ENCODE assay signal across 27 cellular contexts in the genomic region with DNA sequence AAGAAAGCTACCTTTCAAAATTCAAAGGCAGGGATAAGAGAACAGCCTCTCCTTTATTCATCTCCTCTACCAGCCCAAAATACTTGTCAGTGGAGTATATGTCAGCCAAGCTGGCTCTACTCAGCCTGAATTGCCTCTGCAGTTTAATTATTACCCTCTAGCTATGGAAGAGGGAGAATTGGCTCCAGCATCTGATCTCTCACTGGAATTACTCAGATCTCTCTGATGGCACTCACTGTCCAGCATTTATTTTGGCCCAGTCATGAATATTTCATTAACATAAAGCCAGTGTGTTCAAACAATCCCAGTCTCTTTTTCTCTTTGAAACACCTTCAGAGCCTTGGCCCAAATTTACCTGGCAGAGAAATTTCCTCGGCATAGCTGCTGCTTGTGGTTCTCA. TPM values are rescaled to one million over a fixed set of nuclear protein-coding genes. Genes with fewer than 3 reads are reported as not detected.
"Had no signal": no experiment of that assay in that cellular context is flagged by ENCODE, and none has a peak within 500 bp of the region (broad histone marks: within the 10 kb centered on the region; RNA-seq: fewer than 3 reads in every experiment).

No MANE protein-coding gene starts in this region.

- H3K4me2 ChIP-seq: KMS-11 had no signal

- H3K4me1 ChIP-seq: SJSA1 had no signal

- ATAC-seq: K562 had no signal

- H3K27me3 ChIP-seq: SJSA1 had no signal

- H3K4me3 ChIP-seq: K562, SJSA1, SK-N-MC had no signal

- DNase-seq: Kasumi-1, MV-4-11, NCI-H1048, NCI-H1105, NCI-H1417 treated with DMSO at 0.1 percent for 48 hours, NCI-H146, NCI-H1694 treated with DMSO at 0.1 percent for 48 hours, NCI-H1930, NCI-H2081, NCI-H2107, NCI-H2171, NCI-H226, NCI-H446, NCI-H510A, NCI-H524 treated with DMSO at 0.1 percent for 48 hours, NCI-H69, NCI-H774, Right ventricle myocardium superior, RPMI8226, SIG-M5 had no signal

- H3K36me3 ChIP-seq: SJSA1 had no signal

- H3K9ac ChIP-seq: KMS-11 had no signal

- H3K9me3 ChIP-seq: SJSA1 had no signal

- H3K27ac ChIP-seq: HL-60, KMS-11, SJSA1, SK-N-MC had no signal

RNA-seq across cellular contexts. Expression of a gene that starts 58.6 kb away (rescaled TPM):
- total RNA-seq: MCF 10A, SJSA1 had no signal
- polyA plus RNA-seq: IgD-negative memory B cell had no signal
